24 cellular contexts compared by ENCODE assay signal in the genomic region with DNA sequence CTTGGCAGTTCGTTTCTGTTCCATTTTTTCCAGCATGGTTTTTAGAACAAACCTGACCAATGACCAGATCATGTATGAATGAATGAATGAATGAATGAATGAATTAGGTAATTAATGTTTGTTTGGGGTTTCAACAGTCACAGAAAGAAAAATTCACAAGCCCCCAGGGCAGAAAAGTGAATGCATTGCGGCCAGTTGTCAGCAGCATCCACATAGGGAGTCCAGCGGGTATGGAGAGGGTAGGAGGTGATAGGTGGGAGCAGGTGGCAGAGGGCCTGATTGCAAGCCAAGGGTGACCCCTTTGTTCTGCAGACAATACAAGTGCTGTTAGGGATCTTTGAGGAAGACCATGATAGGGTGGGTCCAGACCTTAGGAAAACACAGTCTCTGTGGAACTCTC. TPM values are rescaled to one million over a fixed set of nuclear protein-coding genes. Genes with fewer than 3 reads are reported as not detected.
DNase-seq lines count a peak whose midpoint lies in the region; ATAC-seq, FAIRE-seq and TF ChIP-seq lines count a peak whose summit lies in the region.
"Had no signal": no experiment of that assay in that cellular context is flagged by ENCODE, and none has a peak within 500 bp of the region (broad histone marks: within the 10 kb centered on the region; RNA-seq: fewer than 3 reads in every experiment).

No MANE protein-coding gene starts in this region.

- H3K9me3 Mint-ChIP-seq in Calu3 (ENCODE audit: low read depth, unreplicated experiment) (no peaks in the 10 kb centered on the region), astrocyte (ENCODE audit: unreplicated experiment) (no peaks in the 10 kb centered on the region)
- H3K9me3 Mint-ChIP-seq in stimulated activated effector memory CD8-positive, alpha-beta T cell treated with anti-CD3 and anti-CD28 coated beads, Interleukin-12 subunit alpha, Interleukin-12 subunit beta, amount 100 ng/mL, for 72 hours, result no peaks in the 10 kb centered on the region
- H3K9me3 Mint-ChIP-seq: CD4-positive, alpha-beta memory T cell had no signal

- H3K4me3 Mint-ChIP-seq in Calu3 (ENCODE audit: low read depth, unreplicated experiment), result no peak overlapping the region
- H3K4me3 Mint-ChIP-seq in astrocyte (ENCODE audit: unreplicated experiment), result no peak overlapping the region
- H3K4me3 Mint-ChIP-seq in stimulated activated effector memory CD8-positive, alpha-beta T cell treated with anti-CD3 and anti-CD28 coated beads, Interleukin-12 subunit alpha, Interleukin-12 subunit beta, amount 100 ng/mL, for 72 hours, result no peak overlapping the region
- H3K4me3 Mint-ChIP-seq: CD4-positive, alpha-beta memory T cell had no signal

- no peaks in the 10 kb centered on the region for H3K9me3 ChIP-seq in MM.1S (replicated peaks; ENCODE audit: insufficient read depth, low read length)
- no peaks in the 10 kb centered on the region for H3K9me3 ChIP-seq in astrocyte (ENCODE audit: insufficient read depth, low read depth, low read length)
- H3K9me3 ChIP-seq in PC-3 (ENCODE audit: low read length), result no peaks in the 10 kb centered on the region
- H3K9me3 ChIP-seq: SJSA1 had no signal

- FAIRE-seq in astrocyte (lab: Jason Lieb, UNC), result no peak
- FAIRE-seq: A204.1, G401.6, HTR-8/SVneo had no signal

- H3K4me1 Mint-ChIP-seq in Calu3 (ENCODE audit: low read depth, unreplicated experiment) (peaks cover 61% of the 10 kb centered on the region), astrocyte (ENCODE audit: low read depth, unreplicated experiment) (peaks cover 7% of the 10 kb centered on the region)
- no peaks in the 10 kb centered on the region for H3K4me1 Mint-ChIP-seq in stimulated activated effector memory CD8-positive, alpha-beta T cell treated with anti-CD3 and anti-CD28 coated beads, Interleukin-12 subunit alpha, Interleukin-12 subunit beta, amount 100 ng/mL, for 72 hours
- H3K4me1 Mint-ChIP-seq: CD4-positive, alpha-beta memory T cell had no signal

- no peak for TF ChIP-seq CTCF in Calu3 (IDR thresholded peaks at IDR 0.05; ENCODE audit: unreplicated experiment)
- TF ChIP-seq CTCF in MM.1S (IDR thresholded peaks at IDR 0.05; ENCODE audit: low read length), result no peak
- TF ChIP-seq CTCF in astrocyte (IDR thresholded peaks at IDR 0.05; ENCODE audit: insufficient read depth, low read depth, low read length), result no peak
- TF ChIP-seq CTCF in PC-3 (conservative IDR thresholded peaks at IDR 0.05; ENCODE audit: low read depth, low read length), result no peak
- TF ChIP-seq CTCF in foreskin fibroblast (IDR thresholded peaks at IDR 0.05; ENCODE audit: low read depth, low read length), result no peak

- H2AFZ ChIP-seq in MM.1S (ENCODE audit: low read length) (no peak overlapping the region), astrocyte (ENCODE audit: low read depth, low read length) (no peak overlapping the region), PC-3 (ENCODE audit: low read length) (no peak overlapping the region)

- POLR2A ChIA-PET in PC-3 (lab: Charles Lee; ENCODE audit: unreplicated experiment), result no interaction called here

- CTCF ChIA-PET in Calu3 (lab: Charles Lee) (interaction anchor here (0.6 to 1.4 kb wide), 2 partner anchors 199 to 203 kb away, joined by 3 to 7 read pairs; no protein-coding TSS in a partner anchor), PC-3 (lab: Charles Lee) (no interaction called here)

- peaks cover 19% of the 10 kb centered on the region for H3F3A ChIP-seq in MM.1S (ENCODE audit: insufficient read depth, low read length)
- H3F3A ChIP-seq in PC-3 (ENCODE audit: low read length, unreplicated experiment), result no peaks in the 10 kb centered on the region

- intact Hi-C loops in Calu3 (cut with micrococcal nuclease; ENCODE audit: unreplicated experiment) (loop anchor here (2.0 kb wide), 1 partner anchor 323 kb away; no protein-coding TSS in a partner anchor), PC-3 (cut with micrococcal nuclease) (no loop called here)

- H3K27ac ChIP-seq in MM.1S (ENCODE audit: low read length) (peak overlapping the region; percentile 85; the same call in 1 of the 2 replicates), astrocyte (ENCODE audit: low read depth, low read length) (no peak overlapping the region), PC-3 (ENCODE audit: low read length) (no peak overlapping the region)
- H3K27ac ChIP-seq: SJSA1 had no signal

- no peaks in the 10 kb centered on the region for H3K79me2 ChIP-seq in MM.1S (ENCODE audit: low read length)
- no peaks in the 10 kb centered on the region for H3K79me2 ChIP-seq in astrocyte (ENCODE audit: insufficient read depth, low read length)
- H3K79me2 ChIP-seq in PC-3 (ENCODE audit: low read length), result no peaks in the 10 kb centered on the region

- no peaks in the 10 kb centered on the region for H4K20me1 ChIP-seq in MM.1S (ENCODE audit: insufficient read depth, low read length)
- H4K20me1 ChIP-seq in astrocyte (ENCODE audit: insufficient read depth, low read length), result peaks cover 10% of the 10 kb centered on the region
- H4K20me1 ChIP-seq in PC-3 (ENCODE audit: low read length), result no peaks in the 10 kb centered on the region

- no peak for DNase-seq in Calu3
- no peak for DNase-seq in MM.1S
- no peak for DNase-seq in astrocyte (ENCODE audit: low read depth)
- no peak for DNase-seq in stimulated activated effector memory CD8-positive, alpha-beta T cell treated with anti-CD3 and anti-CD28 coated beads, Interleukin-12 subunit alpha, Interleukin-12 subunit beta, amount 100 ng/mL, for 72 hours (ENCODE audit: low spot score in 2 of 2)
- no peak for DNase-seq in PC-3
- DNase-seq in foreskin fibroblast, result no peak
- no peak for DNase-seq in NAMALWA (ENCODE audit: low spot score)
- DNase-seq: AML-193; C1 segment of cervical spinal cord; CD4-positive, alpha-beta memory T cell; GOT3; HCEC 1CT; KG1; NCI-H1092 treated with DMSO at 0.1 percent for 48 hours; NCI-H187 treated with DMSO at 0.1 percent for 48 hours; NCI-H446; NCI-H524 treated with DMSO at 0.1 percent for 48 hours; NCI-H82; OCI-M1 had no signal

- peak overlapping the region; percentile 34 for H3K27ac Mint-ChIP-seq in Calu3 (ENCODE audit: unreplicated experiment)
- peak overlapping the region; percentile 59 for H3K27ac Mint-ChIP-seq in astrocyte (ENCODE audit: unreplicated experiment)
- H3K27ac Mint-ChIP-seq in stimulated activated effector memory CD8-positive, alpha-beta T cell treated with anti-CD3 and anti-CD28 coated beads, Interleukin-12 subunit alpha, Interleukin-12 subunit beta, amount 100 ng/mL, for 72 hours, result peak overlapping the region; percentile 56

- no peak for ATAC-seq in stimulated activated effector memory CD8-positive, alpha-beta T cell treated with anti-CD3 and anti-CD28 coated beads, Interleukin-12 subunit alpha, Interleukin-12 subunit beta, amount 100 ng/mL, for 72 hours
- no peak for ATAC-seq in PC-3
- ATAC-seq: Right ventricle myocardium inferior had no signal

- H3K4me3 ChIP-seq in MM.1S (ENCODE audit: low read length) (no peak overlapping the region), astrocyte (ENCODE audit: insufficient read depth, low read depth, low read length) (no peak overlapping the region), PC-3 (ENCODE audit: low read length) (no peak overlapping the region), foreskin fibroblast (ENCODE audit: low read depth in 1 of 2, low read length in 2 of 2) (no peak overlapping the region)
- H3K4me3 ChIP-seq: SJSA1 had no signal

- BruUV-seq in Calu3 (replicated peaks; lab: Mats Ljungman, UMichigan) (no TSS peak), PC-3 (replicated peaks; lab: Mats Ljungman, UMichigan) (no TSS peak)

- H3K27me3 Mint-ChIP-seq in Calu3 (ENCODE audit: unreplicated experiment) (no peaks in the 10 kb centered on the region), astrocyte (ENCODE audit: low read depth, unreplicated experiment) (no peaks in the 10 kb centered on the region)
- H3K27me3 Mint-ChIP-seq: CD4-positive, alpha-beta memory T cell had no signal

- H3K4me2 ChIP-seq in MM.1S (ENCODE audit: low read depth, low read length) (peak overlapping the region; percentile 16; the same call in 1 of the 2 replicates), astrocyte (ENCODE audit: low read length) (no peak overlapping the region), PC-3 (ENCODE audit: low read length) (no peak overlapping the region)

- H3K9ac ChIP-seq in MM.1S (ENCODE audit: low read length), result no peak overlapping the region
- no peak overlapping the region for H3K9ac ChIP-seq in astrocyte (ENCODE audit: low read length)
- H3K9ac ChIP-seq in PC-3 (ENCODE audit: low read length), result no peak overlapping the region

- no peaks in the 10 kb centered on the region for H3K36me3 ChIP-seq in MM.1S (replicated peaks; ENCODE audit: insufficient read depth, low read length)
- peaks cover 16% of the 10 kb centered on the region for H3K36me3 ChIP-seq in astrocyte (ENCODE audit: insufficient read depth, low read length)
- H3K36me3 ChIP-seq in PC-3 (ENCODE audit: low read depth, low read length), result peaks cover under 1% of the 10 kb centered on the region; the same call in 1 of the 2 replicates

- H3K36me3 Mint-ChIP-seq in Calu3 (ENCODE audit: insufficient read depth, unreplicated experiment), result peaks cover 22% of the 10 kb centered on the region
- H3K36me3 Mint-ChIP-seq in astrocyte (ENCODE audit: low read depth, unreplicated experiment), result peaks cover 40% of the 10 kb centered on the region
- peaks cover 43% of the 10 kb centered on the region for H3K36me3 Mint-ChIP-seq in stimulated activated effector memory CD8-positive, alpha-beta T cell treated with anti-CD3 and anti-CD28 coated beads, Interleukin-12 subunit alpha, Interleukin-12 subunit beta, amount 100 ng/mL, for 72 hours

- H3K4me1 ChIP-seq in MM.1S (ENCODE audit: low read length) (peaks cover 34% of the 10 kb centered on the region), astrocyte (ENCODE audit: insufficient read depth, low read length) (peaks cover 10% of the 10 kb centered on the region), PC-3 (ENCODE audit: insufficient read depth, low read length) (peaks cover 10% of the 10 kb centered on the region; the same call in 1 of the 2 replicates)
- H3K4me1 ChIP-seq: SJSA1 had no signal

- H3K9me2 ChIP-seq in MM.1S (replicated peaks; ENCODE audit: insufficient read depth, low read length) (no peaks in the 10 kb centered on the region), PC-3 (replicated peaks; ENCODE audit: low read length) (no peaks in the 10 kb centered on the region)

- no peaks in the 10 kb centered on the region for H3K27me3 ChIP-seq in MM.1S (replicated peaks; ENCODE audit: insufficient read depth, low read length)
- no peaks in the 10 kb centered on the region for H3K27me3 ChIP-seq in astrocyte (ENCODE audit: insufficient read depth, low read length)
- no peaks in the 10 kb centered on the region for H3K27me3 ChIP-seq in PC-3 (ENCODE audit: low read length)
- H3K27me3 ChIP-seq: SJSA1 had no signal

RNA-seq across cellular contexts. Expression of a gene that starts 49.7 kb away (rescaled TPM):
- total RNA-seq in Calu3 (2022) (28.7 and 38.6 TPM in 2 replicates), astrocyte (24.6 and 26.3 TPM in 2 replicates), PC-3 (2014; rRNA removed) (17.2 and 36.0 TPM in 2 replicates)
